ENCODE assay signal across 8 cellular contexts in the genomic region with DNA sequence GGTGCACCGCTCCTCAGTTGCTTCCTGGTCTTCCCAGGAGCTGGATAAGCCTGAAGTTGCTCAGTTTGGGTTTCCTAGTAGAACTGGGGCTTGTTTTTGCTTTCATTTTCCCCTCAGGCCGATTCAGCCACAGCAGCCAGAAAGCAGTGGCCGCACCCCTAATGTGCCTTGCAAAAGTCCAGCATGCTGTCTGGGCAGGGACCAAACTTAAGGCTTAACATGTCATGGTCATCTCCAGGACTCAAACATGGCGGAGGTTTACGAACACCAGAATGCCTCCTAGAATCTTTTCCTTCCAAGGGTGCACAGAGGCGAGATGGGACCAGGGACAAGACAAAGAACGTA. TPM values are rescaled to one million over a fixed set of nuclear protein-coding genes. Genes with fewer than 3 reads are reported as not detected.
DNase-seq lines count a peak whose midpoint lies in the region; ATAC-seq and TF ChIP-seq lines count a peak whose summit lies in the region.

No MANE protein-coding gene starts in this region.

- H3K4me1 Mint-ChIP-seq in activated T-cell treated with anti-CD3 and anti-CD28 coated beads, Interleukin-2, amount 50 U/mL, for 24 hours (ENCODE audit: low read depth): peaks cover 83% of the 10 kb centered on the region

- H3K27me3 Mint-ChIP-seq in activated T-cell treated with anti-CD3 and anti-CD28 coated beads, Interleukin-2, amount 50 U/mL, for 24 hours: no peaks in the 10 kb centered on the region

- no peaks in the 10 kb centered on the region for H3K9me3 Mint-ChIP-seq in activated T-cell treated with anti-CD3 and anti-CD28 coated beads, Interleukin-2, amount 50 U/mL, for 24 hours

- peak overlapping the region; percentile 98 for H3K27ac ChIP-seq in right cardiac atrium (ENCODE audit: low read length)

- H3K36me3 Mint-ChIP-seq in activated T-cell treated with anti-CD3 and anti-CD28 coated beads, Interleukin-2, amount 50 U/mL, for 24 hours (ENCODE audit: low read depth): peaks cover 92% of the 10 kb centered on the region

- 60% methylated on average over 7 of the region's 7 CpGs for WGBS in right cardiac atrium

- DNase-seq in BE2C: no peak
- no peak for DNase-seq in activated T-cell treated with anti-CD3 and anti-CD28 coated beads, Interleukin-2, amount 50 U/mL, for 24 hours
- DNase-seq in right cardiac atrium: peak in 1 of 3 donors; percentile 63
- DNase-seq in stimulated activated CD8-positive, alpha-beta memory T cell treated with anti-CD3 and anti-CD28 coated beads, Interleukin-4, amount 100 ng/mL, for 48 hours: peak; percentile 48
- no peak for DNase-seq in retina

- H3K4me3 ChIP-seq in BE2C (ENCODE audit: low read depth, low read length): peak overlapping the region; percentile 66
- H3K4me3 ChIP-seq in right cardiac atrium (ENCODE audit: low read length): peak overlapping the region; percentile 65

- H3K9me3 ChIP-seq in BE2C (no peaks in the 10 kb centered on the region), right cardiac atrium (ENCODE audit: control insufficient read depth, low read length) (no peaks in the 10 kb centered on the region)

- no peaks in the 10 kb centered on the region for H3K27me3 ChIP-seq in BE2C
- no peaks in the 10 kb centered on the region for H3K27me3 ChIP-seq in right cardiac atrium (ENCODE audit: control insufficient read depth, insufficient read depth)

- intact Hi-C loops in right cardiac atrium (cut with DNase I): no loop called here

- H3K4me1 ChIP-seq in BE2C: peaks cover 8% of the 10 kb centered on the region
- peaks cover 19% of the 10 kb centered on the region for H3K4me1 ChIP-seq in right cardiac atrium (ENCODE audit: control insufficient read depth, insufficient read depth, low read length)

- ATAC-seq in HG02571 (IDR thresholded peaks at IDR 0.05; ENCODE audit: unreplicated experiment) (peak; percentile 1), right cardiac atrium (peak in 1 of 2 donors; percentile 0), GM19467 (IDR thresholded peaks at IDR 0.05; ENCODE audit: unreplicated experiment) (no peak), HG03196 (IDR thresholded peaks at IDR 0.05; ENCODE audit: unreplicated experiment) (no peak)

- peaks cover 18% of the 10 kb centered on the region for H3K36me3 ChIP-seq in BE2C

- TF ChIP-seq CTCF in BE2C (IDR thresholded peaks at IDR 0.05; ENCODE audit: low read depth, low read length): no peak

- H3K27ac Mint-ChIP-seq in activated T-cell treated with anti-CD3 and anti-CD28 coated beads, Interleukin-2, amount 50 U/mL, for 24 hours: peak overlapping the region; percentile 98

- H3K4me3 Mint-ChIP-seq in activated T-cell treated with anti-CD3 and anti-CD28 coated beads, Interleukin-2, amount 50 U/mL, for 24 hours: peak overlapping the region; percentile 82

RNA-seq across cellular contexts. Expression of gene GNG3, which starts 2.5 kb away (rescaled TPM):
- 15.1 TPM for polyA plus RNA-seq in BE2C (2012; ENCODE audit: insufficient read depth, insufficient read length, low read depth)
- not detected for total RNA-seq in right cardiac atrium
- polyA plus RNA-seq in right cardiac atrium: 0.57 TPM

RNA-seq across cellular contexts. Expression of gene BSCL2, which starts 2.7 kb away (rescaled TPM):
- polyA plus RNA-seq in BE2C (2012; ENCODE audit: insufficient read depth, insufficient read length, low read depth): 159 TPM
- 10 to 100 TPM; 20.0 to 27.6 (median 26.5) TPM for total RNA-seq in right cardiac atrium
- polyA plus RNA-seq in right cardiac atrium: 34.3 TPM

RNA-seq across cellular contexts. Expression of gene HNRNPUL2, which starts 17.3 kb away (rescaled TPM):
- polyA plus RNA-seq in BE2C (2012; ENCODE audit: insufficient read depth, insufficient read length, low read depth): 53.3 TPM
- total RNA-seq in right cardiac atrium: 10 to 100 TPM; 29.3 to 37.2 (median 35.5) TPM
- 33.2 TPM for polyA plus RNA-seq in right cardiac atrium

RNA-seq across cellular contexts. Expression of gene TTC9C, which starts 18.3 kb away (rescaled TPM):
- 13.4 TPM for polyA plus RNA-seq in BE2C (2012; ENCODE audit: insufficient read depth, insufficient read length, low read depth)
- total RNA-seq in right cardiac atrium: 10 to 100 TPM; 11.7 to 17.0 (median 14.6) TPM
- 18.4 TPM for polyA plus RNA-seq in right cardiac atrium

RNA-seq across cellular contexts. Expression of gene LRRN4CL, which starts 20.6 kb away (rescaled TPM):
- polyA plus RNA-seq in BE2C (2012; ENCODE audit: insufficient read depth, insufficient read length, low read depth): 0.73 TPM
- 1 to 10 TPM; 1.4 to 3.3 (median 2.3) TPM for total RNA-seq in right cardiac atrium
- polyA plus RNA-seq in right cardiac atrium: 3.0 TPM
